In the genomic region with DNA sequence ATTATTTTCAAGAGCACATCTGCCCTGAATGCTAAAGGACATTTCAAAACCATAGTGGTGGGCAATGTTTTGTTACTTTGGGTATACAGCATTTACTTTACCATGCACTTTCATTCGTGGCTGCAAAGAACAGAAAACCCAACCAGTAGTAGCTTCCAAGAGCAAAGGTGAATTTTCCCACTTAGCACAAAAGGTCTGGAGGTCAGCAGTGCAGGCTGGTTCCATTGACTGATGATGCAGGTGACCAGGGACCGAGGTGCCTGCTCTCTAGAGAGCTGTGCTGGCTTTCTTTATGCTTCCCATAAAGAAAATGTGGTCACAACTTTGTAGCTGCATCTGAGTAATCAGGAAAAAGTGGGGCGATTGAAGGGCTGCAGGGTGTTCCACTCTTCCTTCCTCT, we compare ENCODE assay signal across 9 cellular contexts.
"Had no signal": no experiment of that assay in that cellular context is flagged by ENCODE, and none has a peak within 500 bp of the region (broad histone marks: within the 10 kb centered on the region; RNA-seq: fewer than 3 reads in every experiment).

No MANE protein-coding gene starts in this region.

- H3K4me3 ChIP-seq: GM23248, HAP-1 had no signal

- ATAC-seq: HCT116 had no signal

- FAIRE-seq: HTR-8/SVneo had no signal

- H3K27me3 Mint-ChIP-seq: IgD-negative memory B cell had no signal

- H3K9me3 Mint-ChIP-seq: HFFc6, IgD-negative memory B cell had no signal

- H3K27ac ChIP-seq: GM23248 had no signal

- H3K27ac Mint-ChIP-seq: HFFc6, IgD-negative memory B cell had no signal

- DNase-seq: GOT3, H7, HFFc6, KBM-7 had no signal

- H2AFZ ChIP-seq: GM23248 had no signal

- H3K36me3 ChIP-seq: HAP-1 had no signal

- H3K4me3 Mint-ChIP-seq: HFFc6, IgD-negative memory B cell had no signal

- H3K9ac ChIP-seq: GM23248 had no signal

- H3K4me1 Mint-ChIP-seq: IgD-negative memory B cell had no signal

- H3K4me1 ChIP-seq: HAP-1 had no signal

- H3K9me3 ChIP-seq: HAP-1 had no signal
